In genomic region chr1:4033129-4033676, GRCh38 we compare ENCODE assay signal across 11 cellular contexts.
DNase-seq lines count a peak whose midpoint lies in the region.
"Had no signal": no experiment of that assay in that cellular context is flagged by ENCODE, and none has a peak within 500 bp of the region (broad histone marks: within the 10 kb centered on the region; RNA-seq: fewer than 3 reads in every experiment).

No MANE protein-coding gene starts in this region.

- no peak overlapping the region for H3K4me3 ChIP-seq in MG63

- DNase-seq in NCI-H146 (lab: John Stamatoyannopoulos, UW) (peak; percentile 39), NCI-H146 treated with DMSO at 0.1 percent for 48 hours (lab: John Stamatoyannopoulos, UW; ENCODE audit: unreplicated experiment) (no peak), MG63 (peak; percentile 45), mucosa of gallbladder (ENCODE audit: low spot score) (peak; percentile 6), DMS153 (lab: John Stamatoyannopoulos, UW) (no peak), NCI-H2196 treated with DMSO at 0.1 percent for 48 hours (lab: John Stamatoyannopoulos, UW; ENCODE audit: unreplicated experiment) (no peak), medulla oblongata (ENCODE audit: extremely low spot score) (no peak)
- DNase-seq: Caco-2, DMS53, GF-D8, GOT3 had no signal

- H3K9me3 ChIP-seq in MG63, result peaks cover 5% of the 10 kb centered on the region; the same call in 1 of the 2 replicates
- H3K9me3 ChIP-seq: Caco-2 had no signal

- no peaks in the 10 kb centered on the region for H3K36me3 ChIP-seq in MG63

- H3K27me3 ChIP-seq in MG63, result peaks cover 3% of the 10 kb centered on the region; the same call in 1 of the 2 replicates

Comparison
In these comparisons a context has a peak if more than half of its experiments do, and no peak if none do; other contexts are left out.
1. DNase-seq: peak in NCI-H146 (single experiment), MG63 (single experiment) and mucosa of gallbladder (single experiment); none in NCI-H146 treated with DMSO at 0.1 percent for 48 hours (single experiment), DMS153 (single experiment), NCI-H2196 treated with DMSO at 0.1 percent for 48 hours (single experiment) and medulla oblongata (single experiment).